7 cellular contexts compared by ENCODE assay signal in genomic region chr17:731943-732787, GRCh38. TPM values are rescaled to one million over a fixed set of nuclear protein-coding genes. Genes with fewer than 3 reads are reported as not detected.
A peak's percentile ranks its signal among the peaks of the same experiment; 100 is the strongest.
DNase-seq lines count a peak whose midpoint lies in the region; ATAC-seq and TF ChIP-seq lines count a peak whose summit lies in the region.

Gene TLCD3A (plus strand): TSS chr17:732596. CDS start chr17:732648, 52 bp downstream.

- no peaks in the 10 kb centered on the region for H3F3A ChIP-seq in OCI-LY1 (ENCODE audit: insufficient read depth, low read length)

- H3K4me1 Mint-ChIP-seq in naive B cell = peaks cover 0 to 14% (median 12%) of the 10 kb centered on the region in 3 donors

- H3K27ac ChIP-seq in OCI-LY1 (ENCODE audit: low read depth, low read length, poor library complexity, severe bottlenecking) (no peak within 1 kb of the TSS), tibial artery (peak within 1 kb of the TSS; percentile 76 to 84)

- no peaks in the 10 kb centered on the region for H3K9me2 ChIP-seq in OCI-LY1 (ENCODE audit: low read depth, low read length)

- no peak for TF ChIP-seq CTCF in GM13976 (IDR thresholded peaks at IDR 0.05; ENCODE audit: borderline replicate concordance, control extremely low read depth, extremely low read depth, insufficient read depth, missing control alignments)
- TF ChIP-seq CTCF in OCI-LY1 (IDR thresholded peaks at IDR 0.05; ENCODE audit: low read length) = no peak
- TF ChIP-seq CTCF in fibroblast of mammary gland (conservative IDR thresholded peaks at IDR 0.05; ENCODE audit: control insufficient read depth, insufficient read depth, low read depth, low read length) = no peak
- TF ChIP-seq CTCF in tibial artery (IDR thresholded peaks at IDR 0.05) = no peak

- no peak within 1 kb of the TSS for H2AFZ ChIP-seq in OCI-LY1 (ENCODE audit: low read length)

- peak within 1 kb of the TSS; percentile 77 for H3K4me2 ChIP-seq in OCI-LY1 (ENCODE audit: low read length)

- DNase-seq in GM13976 (ENCODE audit: low spot score) (peak; percentile 88), fibroblast of mammary gland (ENCODE audit: low read depth) (peak; percentile 56), naive B cell (peak; percentile 31), tibial artery (peak; percentile 61 to 86)
- DNase-seq in activated T-helper 9 cell treated with anti-CD3 and anti-CD28 coated beads, Interleukin-2, amount 50 U/mL, for 16 hours (ENCODE audit: low read depth) = peak; percentile 35

- H3K9me3 ChIP-seq in OCI-LY1 (ENCODE audit: low read length) (no peaks in the 10 kb centered on the region), tibial artery (no peaks in the 10 kb centered on the region)

- H3K27me3 Mint-ChIP-seq in naive B cell = peaks cover 10 to 33% (median 21%) of the 10 kb centered on the region in 3 donors

- no peaks in the 10 kb centered on the region for H3K9me3 Mint-ChIP-seq in naive B cell

- H3K27ac Mint-ChIP-seq in naive B cell = peak within 1 kb of the TSS in 4 of 6 donors; percentile 59 to 79 (median 68)

- peaks cover under 1% of the 10 kb centered on the region; the same call in 1 of the 2 replicates for H3K36me3 ChIP-seq in OCI-LY1 (ENCODE audit: insufficient read depth, low read length)
- H3K36me3 ChIP-seq in tibial artery = no peaks in the 10 kb centered on the region

- peaks cover 5% of the 10 kb centered on the region; the same call in 1 of the 2 replicates for H3K27me3 ChIP-seq in OCI-LY1 (ENCODE audit: insufficient read depth, low read length)
- no peaks in the 10 kb centered on the region for H3K27me3 ChIP-seq in tibial artery

- in situ Hi-C loops in GM13976 (cut with MboI; ENCODE audit: low sequenced_read_pairs, unreplicated experiment) = no loop called here

- H3K4me1 ChIP-seq in OCI-LY1 (ENCODE audit: insufficient read depth, low read length, severe bottlenecking) (peaks cover 16% of the 10 kb centered on the region), tibial artery (peaks cover 0 to 16% (median 10%) of the 10 kb centered on the region in 4 donors)

- intact Hi-C loops in tibial artery (cut with DNase I; ENCODE audit: low total_unique reads) = no loop called here

- ATAC-seq in HG02642 (IDR thresholded peaks at IDR 0.05; ENCODE audit: poor library complexity, unreplicated experiment) (peak; percentile 58), naive B cell (ENCODE audit: low read depth in 2 of 2) (peak; percentile 63 to 66)

- H3K4me3 ChIP-seq in OCI-LY1 (ENCODE audit: low read depth, low read length, poor library complexity, severe bottlenecking) = peak within 1 kb of the TSS; percentile 84
- peak within 1 kb of the TSS; percentile 76 for H3K4me3 ChIP-seq in fibroblast of mammary gland (ENCODE audit: control insufficient read depth, low read depth, low read length)
- H3K4me3 ChIP-seq in tibial artery = peak within 1 kb of the TSS; percentile 74 to 94

- H3K36me3 Mint-ChIP-seq in naive B cell = no peaks in the 10 kb centered on the region

- H3K4me3 Mint-ChIP-seq in naive B cell = peak within 1 kb of the TSS; percentile 82 to 90 (median 88)

- no peaks in the 10 kb centered on the region for H4K20me1 ChIP-seq in OCI-LY1 (ENCODE audit: insufficient read depth, low read length)

- H3K79me2 ChIP-seq in OCI-LY1 (ENCODE audit: insufficient read depth, low read length) = no peaks in the 10 kb centered on the region

- H3K9ac ChIP-seq in OCI-LY1 (ENCODE audit: low read length) = peak within 1 kb of the TSS; percentile 83

RNA-seq across cellular contexts. Expression of gene TLCD3A, which starts in this region (rescaled TPM):
- under 1 TPM in 4 of 6 donors, not detected in 2; 0.10 to 0.64 (median 0.38) TPM for polyA plus RNA-seq in naive B cell (ENCODE audit: low read depth in 6 of 6)

Comparison
In these comparisons a context has a peak if more than half of its experiments do, and no peak if none do; other contexts are left out.
1. Peak in DNase-seq and ATAC-seq in naive B cell; RNA of the gene not detected or under 1 TPM.
2. DNase-seq: peak in every context shown above with its lines; median percentile 88 in GM13976; 74 in tibial artery; 56 in fibroblast of mammary gland; 35 in activated T-helper 9 cell treated with anti-CD3 and anti-CD28 coated beads, Interleukin-2, amount 50 U/mL, for 16 hours; 31 in naive B cell.